ENCODE assay signal across 31 cellular contexts in the genomic region with DNA sequence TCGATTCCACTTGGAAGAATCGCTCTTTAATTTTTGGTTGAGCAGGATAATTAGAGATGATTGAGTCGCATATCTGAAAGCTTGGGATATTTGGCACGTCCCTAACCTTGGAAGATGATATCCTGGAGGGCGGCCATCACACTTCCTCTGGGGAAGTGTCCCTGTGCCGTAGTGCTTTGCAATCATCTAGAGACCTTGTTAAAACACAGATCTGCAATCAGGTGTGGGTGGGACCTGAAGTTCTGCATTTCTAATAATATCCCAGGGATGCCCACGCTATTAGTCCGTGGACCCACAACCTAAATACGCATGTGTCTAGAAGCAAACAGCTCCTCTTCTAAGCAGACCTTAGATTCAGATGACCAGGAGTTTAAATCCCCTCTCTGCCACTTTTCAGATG. TPM values are rescaled to one million over a fixed set of nuclear protein-coding genes. Genes with fewer than 3 reads are reported as not detected.
DNase-seq lines count a peak whose midpoint lies in the region; ATAC-seq and TF ChIP-seq lines count a peak whose summit lies in the region.
"Had no signal": no experiment of that assay in that cellular context is flagged by ENCODE, and none has a peak within 500 bp of the region (broad histone marks: within the 10 kb centered on the region; RNA-seq: fewer than 3 reads in every experiment).

No MANE protein-coding gene starts in this region.

- peaks cover 74% of the 10 kb centered on the region for H3K79me2 ChIP-seq in GM23338 (replicated peaks; ENCODE audit: insufficient read depth)

- H3K4me3 Mint-ChIP-seq in GM23338 = no peak overlapping the region
- H3K4me3 Mint-ChIP-seq: activated CD4-positive, alpha-beta memory T cell treated with anti-CD3 and anti-CD28 coated beads for 36 hours; activated naive CD4-positive, alpha-beta T cell treated with anti-CD3 and anti-CD28 coated beads for 36 hours; brain; neural crest cell; T-helper 17 cell had no signal

- H3K9me2 ChIP-seq in GM23338 (ENCODE audit: insufficient read depth) = no peaks in the 10 kb centered on the region

- H3K9me3 Mint-ChIP-seq in GM23338 = no peaks in the 10 kb centered on the region; the same call in 2 of the 3 replicates
- H3K9me3 Mint-ChIP-seq: activated CD4-positive, alpha-beta memory T cell treated with anti-CD3 and anti-CD28 coated beads for 36 hours; activated naive CD4-positive, alpha-beta T cell treated with anti-CD3 and anti-CD28 coated beads for 36 hours; brain; neural crest cell had no signal

- H3K27me3 ChIP-seq in GM23338 (ENCODE audit: insufficient read depth) (no peaks in the 10 kb centered on the region), breast epithelium (no peaks in the 10 kb centered on the region), skeletal muscle satellite cell (ENCODE audit: control insufficient read depth, insufficient read depth, low read length) (no peaks in the 10 kb centered on the region)
- H3K27me3 ChIP-seq: BLaER1 treated with 17β-estradiol and CSF1 and Interleukin-3, amounts not matched to agents 10 nM and 100 nM; ovary; tibial nerve had no signal

- no peak for ATAC-seq in GM23338
- no peak for ATAC-seq in HG03354 (IDR thresholded peaks at IDR 0.05; ENCODE audit: poor library complexity, severe bottlenecking, unreplicated experiment)
- ATAC-seq: activated CD4-positive, CD25-positive, alpha-beta regulatory T cell treated with anti-CD3 and anti-CD28 coated beads, Interleukin-2, amount 50 U/mL, for 24 hours; HCT116; T-helper 17 cell had no signal

- peak overlapping the region; percentile 60 for H3K4me2 ChIP-seq in GM23338
- H3K4me2 ChIP-seq in skeletal muscle satellite cell (ENCODE audit: low read length) = peak overlapping the region; percentile 44

- H2AFZ ChIP-seq in GM23338 = no peak overlapping the region

- 0 out of 2 replicates have a peak overlapping the region, but pooled peaks have one; percentile 20 for H3K4me3 ChIP-seq in GM23338
- H3K4me3 ChIP-seq in breast epithelium = peak overlapping the region in 2 of 3 donors; percentile 2 to 29
- no peak overlapping the region for H3K4me3 ChIP-seq in skeletal muscle satellite cell (ENCODE audit: low read length)
- H3K4me3 ChIP-seq: BLaER1 treated with 17β-estradiol and CSF1 and Interleukin-3, amounts not matched to agents 10 nM and 100 nM; ovary; SK-N-MC; tibial nerve had no signal

- H3K36me3 Mint-ChIP-seq in GM23338 (ENCODE audit: low read depth) = peaks cover 3% of the 10 kb centered on the region; the same call in 2 of the 3 replicates
- H3K36me3 Mint-ChIP-seq: activated CD4-positive, alpha-beta memory T cell treated with anti-CD3 and anti-CD28 coated beads for 36 hours; brain had no signal

- peaks cover 21% of the 10 kb centered on the region for H3K27me3 Mint-ChIP-seq in GM23338 (ENCODE audit: insufficient read depth, low read depth, poor library complexity)

- no peak for TF ChIP-seq POLR2A in breast epithelium (IDR thresholded peaks at IDR 0.05)

- 0 out of 2 replicates have a peak, but pooled peaks cover 4% of the 10 kb centered on the region for H3F3A ChIP-seq in GM23338 (replicated peaks; ENCODE audit: low read depth)

- H3K27ac ChIP-seq in GM23338 (ENCODE audit: low read depth) (no peak overlapping the region), breast epithelium (peak overlapping the region; percentile 84 to 88)
- H3K27ac ChIP-seq: BLaER1 treated with 17β-estradiol and CSF1 and Interleukin-3, amounts not matched to agents 10 nM and 100 nM; ovary; RWPE1; SK-N-MC had no signal

- DNase-seq in CD1c-positive myeloid dendritic cell (ENCODE audit: extremely low spot score) (peak; percentile 83), GM23338 (ENCODE audit: low spot score) (no peak), breast epithelium (ENCODE audit: low spot score in 2 of 2) (no peak), A172 (ENCODE audit: low spot score) (no peak), retina (no peak)
- DNase-seq in activated CD4-positive, alpha-beta T cell treated with anti-CD3 and anti-CD28 coated beads, Interleukin-2, amount 50 U/mL, for 1 hour = no peak
- DNase-seq: activated CD4-positive, alpha-beta memory T cell treated with anti-CD3 and anti-CD28 coated beads for 36 hours; activated CD8-positive, alpha-beta memory T cell treated with anti-CD3 and anti-CD28 coated beads, Interleukin-2, amount 50 U/mL, for 48 hours; activated naive CD4-positive, alpha-beta T cell treated with anti-CD3 and anti-CD28 coated beads for 36 hours; cerebellar nuclear complex; DMS53; foreskin melanocyte; hippocampal formation; IMR-90; mesendoderm; NCI-H146; NCI-H446; ovary; stimulated activated CD4-positive, alpha-beta T cell treated with anti-CD3 and anti-CD28 coated beads, Interleukin-2, amount 100 ng/mL, for 24 hours; stimulated activated CD8-positive, alpha-beta memory T cell treated with anti-CD3 and anti-CD28 coated beads, Interleukin-4, amount 100 ng/mL, for 48 hours; T-helper 17 cell had no signal

- H3K4me1 Mint-ChIP-seq in GM23338 = peaks cover 78% of the 10 kb centered on the region

- no peak overlapping the region for H3K27ac Mint-ChIP-seq in GM23338
- H3K27ac Mint-ChIP-seq: activated CD4-positive, alpha-beta memory T cell treated with anti-CD3 and anti-CD28 coated beads for 36 hours; activated naive CD4-positive, alpha-beta T cell treated with anti-CD3 and anti-CD28 coated beads for 36 hours; brain; T-helper 17 cell had no signal

- H3K9me3 ChIP-seq in breast epithelium = no peaks in the 10 kb centered on the region
- H3K9me3 ChIP-seq in skeletal muscle satellite cell (replicated peaks; ENCODE audit: low read length) = no peaks in the 10 kb centered on the region
- H3K9me3 ChIP-seq: BLaER1 treated with 17β-estradiol and CSF1 and Interleukin-3, amounts not matched to agents 10 nM and 100 nM; ovary; tibial nerve had no signal

- H3K36me3 ChIP-seq in GM23338 (ENCODE audit: insufficient read depth) (no peaks in the 10 kb centered on the region), breast epithelium (no peaks in the 10 kb centered on the region), skeletal muscle satellite cell (ENCODE audit: insufficient read depth, low read length) (no peaks in the 10 kb centered on the region)
- H3K36me3 ChIP-seq: BLaER1 treated with 17β-estradiol and CSF1 and Interleukin-3, amounts not matched to agents 10 nM and 100 nM; ovary; tibial nerve had no signal

- no peak for TF ChIP-seq CTCF in GM23338 (conservative IDR thresholded peaks at IDR 0.05; ENCODE audit: low read depth in 2 of 2)
- no peak for TF ChIP-seq CTCF in breast epithelium (IDR thresholded peaks at IDR 0.05)

- intact Hi-C loops in breast epithelium (cut with DNase I; ENCODE audit: low total_unique reads) = no loop called here

- peaks cover 3% of the 10 kb centered on the region; the same call in 1 of the 2 replicates for H4K20me1 ChIP-seq in GM23338 (replicated peaks; ENCODE audit: insufficient read depth)

- H3K9ac ChIP-seq in skeletal muscle satellite cell (ENCODE audit: low read depth, low read length) = no peak overlapping the region
- H3K9ac ChIP-seq: BLaER1 treated with 17β-estradiol and CSF1 and Interleukin-3, amounts not matched to agents 10 nM and 100 nM had no signal

- peaks cover 70% of the 10 kb centered on the region for H3K4me1 ChIP-seq in GM23338 (ENCODE audit: insufficient read depth)
- H3K4me1 ChIP-seq in breast epithelium = peaks cover 5% of the 10 kb centered on the region in 2 donors
- peaks cover 34% of the 10 kb centered on the region for H3K4me1 ChIP-seq in skeletal muscle satellite cell (ENCODE audit: control insufficient read depth, insufficient read depth, low read length)

TF ChIP-seq in GM23338, 12 proteins besides CTCF, POLR2A, EP300 and RAD21 (continues in another document):
- TF ChIP-seq ZNF331 (CRISPR knock-in tag; IDR thresholded peaks at IDR 0.05; ENCODE audit: low read depth) = no peak

RNA-seq across cellular contexts. Expression of a gene that starts 20.5 kb away (rescaled TPM):
- total RNA-seq in GM23338 (2014; rRNA removed; shearing (Covaris generic)) = 99.4 and 131 TPM in 2 replicates
- 68.3 and 70.7 TPM in 2 replicates for polyA plus RNA-seq in GM23338 (2016; fragmentation: Nextera tagmentation; extraction: Ambion mirVana)
- total RNA-seq in breast epithelium = 10 to 100 TPM; 51.5 to 76.1 (median 68.6) TPM
- 210 and 249 TPM in 2 replicates for total RNA-seq in skeletal muscle satellite cell (2012; rRNA removed)
- total RNA-seq in A172 (2014; rRNA removed; shearing (Covaris generic)) = 13.8 and 25.6 TPM in 2 replicates
